8 cellular contexts compared by ENCODE assay signal in genomic region chr1:29180497-29181412, GRCh38. TPM values are rescaled to one million over a fixed set of nuclear protein-coding genes. Genes with fewer than 3 reads are reported as not detected.
A peak's percentile ranks its signal among the peaks of the same experiment; 100 is the strongest.
DNase-seq lines count a peak whose midpoint lies in the region; ATAC-seq and TF ChIP-seq lines count a peak whose summit lies in the region.

No MANE protein-coding gene starts in this region.

- TF ChIP-seq CTCF in left lung (IDR thresholded peaks at IDR 0.05) = no peak

- WGBS in thymus = under 1% methylated on average over 32 of the region's 32 CpGs

- H3K4me1 ChIP-seq in left lung (peaks cover 35 to 64% of the 10 kb centered on the region in 2 donors), thymus (ENCODE audit: control insufficient read depth, insufficient read depth, low read length) (peaks cover 17% of the 10 kb centered on the region)

- no peaks in the 10 kb centered on the region for H3K9me3 ChIP-seq in left lung
- H3K9me3 ChIP-seq in thymus (ENCODE audit: control insufficient read depth) = no peaks in the 10 kb centered on the region

- H3K4me3 ChIP-seq in left lung (peak overlapping the region; percentile 75 to 95), thymus (ENCODE audit: low read length) (peak overlapping the region; percentile 100)

- no peaks in the 10 kb centered on the region for H3K27me3 ChIP-seq in left lung
- H3K27me3 ChIP-seq in thymus (ENCODE audit: control insufficient read depth, insufficient read depth) = no peaks in the 10 kb centered on the region

- H3K36me3 ChIP-seq in left lung (peaks cover 0 to 11% of the 10 kb centered on the region in 2 donors), thymus (ENCODE audit: control insufficient read depth, insufficient read depth) (peaks cover 4% of the 10 kb centered on the region)

- H3K27ac ChIP-seq in left lung = peak overlapping the region; percentile 100
- peak overlapping the region; percentile 99 for H3K27ac ChIP-seq in thymus (ENCODE audit: low read depth)

- ATAC-seq in left lung = peak; percentile 12

- DNase-seq in stimulated activated CD4-positive, alpha-beta T cell treated with anti-CD3 and anti-CD28 coated beads, Interleukin-4, amount 100 ng/mL, for 24 hours = peak; percentile 43
- DNase-seq in stimulated activated CD4-positive, alpha-beta T cell treated with anti-CD3 and anti-CD28 coated beads, Interleukin-4, amount 100 ng/mL, for 1 hour = no peak
- peak; percentile 74 for DNase-seq in NCI-H69 (lab: John Stamatoyannopoulos, UW)
- peak; percentile 17 for DNase-seq in brain pericyte (ENCODE audit: low read depth, low spot score)
- peak in 1 of 2 donors; percentile 46 for DNase-seq in left lung
- no peak for DNase-seq in EL
- no peak for DNase-seq in activated effector memory CD4-positive, alpha-beta T cell treated with anti-CD3 and anti-CD28 coated beads, Interleukin-2, amount 50 U/mL, for 16 hours

- intact Hi-C loops in left lung (cut with DNase I) = no loop called here

RNA-seq across cellular contexts. Expression of gene SRSF4, which starts 0.9 kb away (rescaled TPM):
- total RNA-seq in left lung = 10 to 100 TPM; 66.0 to 70.0 TPM
- 85.8 TPM for polyA plus RNA-seq in thymus

RNA-seq across cellular contexts. Expression of gene MECR, which starts 50.0 kb away (rescaled TPM):
- total RNA-seq in left lung = 10 to 100 TPM; 19.2 to 20.6 TPM
- 16.5 TPM for polyA plus RNA-seq in thymus

RNA-seq across cellular contexts. Expression of gene PTPRU, which starts 55.6 kb away (rescaled TPM):
- 10 to 100 TPM; 28.8 to 45.4 TPM for total RNA-seq in left lung
- polyA plus RNA-seq in thymus = 6.3 TPM

RNA-seq across cellular contexts. Expression of gene TMEM200B, which starts 57.1 kb away (rescaled TPM):
- total RNA-seq in left lung = 1 to 10 TPM; 5.7 to 6.2 TPM
- 2.5 TPM for polyA plus RNA-seq in thymus

Comparison
In these comparisons a context has a peak if more than half of its experiments do, and no peak if none do; other contexts are left out.
1. DNase-seq: peak in stimulated activated CD4-positive, alpha-beta T cell treated with anti-CD3 and anti-CD28 coated beads, Interleukin-4, amount 100 ng/mL, for 24 hours (single experiment), NCI-H69 (single experiment) and brain pericyte (single experiment); none in stimulated activated CD4-positive, alpha-beta T cell treated with anti-CD3 and anti-CD28 coated beads, Interleukin-4, amount 100 ng/mL, for 1 hour (single experiment), EL (single experiment) and activated effector memory CD4-positive, alpha-beta T cell treated with anti-CD3 and anti-CD28 coated beads, Interleukin-2, amount 50 U/mL, for 16 hours (single experiment).